Comparison of ENCODE assay signal across 1 cellular context in the genomic region with DNA sequence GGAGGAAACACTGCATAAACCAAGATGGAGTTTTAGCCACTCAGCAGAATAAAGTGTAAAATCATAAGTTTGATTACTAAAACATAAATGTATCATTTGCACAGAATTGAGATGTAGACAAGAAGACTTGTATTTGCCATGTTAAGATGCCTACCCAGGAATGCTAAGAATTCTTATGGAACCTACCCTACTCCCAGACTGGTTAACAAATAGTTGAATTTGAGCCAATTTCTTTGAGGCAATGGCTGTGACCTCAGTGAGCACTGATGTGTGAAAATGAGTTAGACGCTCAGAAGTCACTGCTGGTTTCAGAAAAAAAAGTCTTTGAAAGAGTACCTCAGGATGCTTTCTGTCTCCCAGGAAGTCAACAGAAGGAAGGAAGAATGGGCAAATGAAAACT.
A peak's percentile ranks its signal among the peaks of the same experiment; 100 is the strongest.
TF ChIP-seq lines count a peak whose summit lies in the region.

No MANE protein-coding gene starts in this region.

TF ChIP-seq in SK-N-SH, 30 proteins besides CTCF, POLR2A, EP300 and RAD21 (continued from another document):
- TF ChIP-seq SIN3A (IDR thresholded peaks at IDR 0.05; ENCODE audit: borderline replicate concordance, low read depth, low read length): no peak
- TF ChIP-seq, protein P1, sequence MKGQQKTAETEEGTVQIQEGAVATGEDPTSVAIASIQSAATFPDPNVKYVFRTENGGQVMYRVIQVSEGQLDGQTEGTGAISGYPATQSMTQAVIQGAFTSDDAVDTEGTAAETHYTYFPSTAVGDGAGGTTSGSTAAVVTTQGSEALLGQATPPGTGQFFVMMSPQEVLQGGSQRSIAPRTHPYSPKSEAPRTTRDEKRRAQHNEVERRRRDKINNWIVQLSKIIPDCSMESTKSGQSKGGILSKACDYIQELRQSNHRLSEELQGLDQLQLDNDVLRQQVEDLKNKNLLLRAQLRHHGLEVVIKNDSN (IDR thresholded peaks at IDR 0.05; ENCODE audit: borderline replicate concordance, low read depth): no peak
- peak; percentile 64 for TF ChIP-seq NFIC (IDR thresholded peaks at IDR 0.05; ENCODE audit: borderline replicate concordance)
- 0 out of 2 replicates have a peak, but pooled peaks have one; percentile 10 for TF ChIP-seq TEAD4 (IDR thresholded peaks at IDR 0.05; ENCODE audit: borderline replicate concordance, insufficient read depth)
